8 cellular contexts compared by ENCODE assay signal in the genomic region with DNA sequence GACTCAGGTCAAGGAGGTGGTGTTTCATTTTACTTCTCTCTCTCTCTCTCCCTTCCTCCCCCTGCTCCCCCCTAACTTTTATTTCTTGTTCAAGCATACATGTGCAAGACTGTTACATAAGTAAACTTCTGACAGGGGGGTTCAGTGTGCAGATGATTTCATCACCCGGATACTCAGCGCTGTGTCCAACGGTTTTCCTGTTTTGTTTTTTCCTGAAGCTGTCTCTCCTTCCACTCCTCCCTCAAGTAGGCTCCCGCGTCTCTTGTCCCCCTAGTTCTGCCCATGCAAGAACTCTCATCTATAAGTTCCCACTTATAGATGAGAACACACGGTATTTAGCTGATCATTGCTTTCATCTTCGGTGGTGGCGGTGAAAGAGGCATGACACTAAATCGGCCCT.
"Had no signal": no experiment of that assay in that cellular context is flagged by ENCODE, and none has a peak within 500 bp of the region (broad histone marks: within the 10 kb centered on the region; RNA-seq: fewer than 3 reads in every experiment).

No MANE protein-coding gene starts in this region.

- FAIRE-seq: HepG2, HTR-8/SVneo had no signal

- ATAC-seq: HepG2 had no signal

- DNase-seq: IMR-90, KBM-7, KG1 had no signal

- H3K36me3 Mint-ChIP-seq: IgD-negative memory B cell had no signal

- H3K27me3 Mint-ChIP-seq: IgD-negative memory B cell had no signal

- H3K9ac ChIP-seq: KMS-11 had no signal

- H3K27ac Mint-ChIP-seq: IgD-negative memory B cell had no signal

- H3K4me3 Mint-ChIP-seq: IgD-negative memory B cell had no signal

- H3K27ac ChIP-seq: HL-60, KMS-11 had no signal

- H3K4me2 ChIP-seq: KMS-11 had no signal
